Comparison of ENCODE assay signal across 8 cellular contexts in the genomic region with DNA sequence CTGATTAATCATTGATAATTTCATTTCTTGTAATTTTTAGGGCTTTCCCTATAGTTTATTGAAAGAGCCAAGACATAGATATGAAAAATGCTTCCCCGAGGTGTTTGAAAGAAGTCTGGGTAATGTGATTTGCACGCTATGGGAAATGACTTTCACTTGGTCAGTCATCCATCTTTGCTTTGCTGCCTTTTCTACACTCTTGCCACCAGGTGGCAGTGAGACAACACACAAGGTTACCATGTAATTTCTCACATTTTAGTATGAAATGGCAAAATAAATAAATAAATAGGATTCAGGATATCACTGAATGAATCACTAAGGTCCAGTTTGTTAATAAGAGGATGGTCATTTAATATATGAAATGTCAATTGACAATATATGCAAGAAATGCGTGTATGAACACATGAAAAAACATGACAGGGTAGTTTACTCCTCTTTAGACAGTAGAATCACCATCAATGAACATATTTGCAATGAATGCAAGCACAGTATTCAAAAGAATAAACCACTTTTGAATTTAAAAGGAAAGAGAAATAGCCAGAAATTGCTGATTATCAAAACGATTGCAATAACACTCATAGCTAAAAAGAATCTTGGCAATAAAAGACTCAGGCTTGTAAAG. TPM values are rescaled to one million over a fixed set of nuclear protein-coding genes. Genes with fewer than 3 reads are reported as not detected.
DNase-seq lines count a peak whose midpoint lies in the region; ATAC-seq and TF ChIP-seq lines count a peak whose summit lies in the region.

No MANE protein-coding gene starts in this region.

- H3K4me1 Mint-ChIP-seq in chondrocyte (ENCODE audit: low read depth) (peaks cover 2% of the 10 kb centered on the region), mesothelial cell of epicardium (no peaks in the 10 kb centered on the region)

- H3K27ac ChIP-seq in heart right ventricle, result no peak overlapping the region

- DNase-seq in heart right ventricle (no peak), Right ventricle myocardium superior (no peak), NCI-H82 treated with DMSO at 0.1 percent for 48 hours (lab: John Stamatoyannopoulos, UW; ENCODE audit: unreplicated experiment) (peak; percentile 42), chondrocyte (ENCODE audit: low spot score) (no peak), mesothelial cell of epicardium (ENCODE audit: low spot score in 2 of 2, unreplicated experiment in 2 of 2) (no peak)
- DNase-seq in activated effector memory CD4-positive, alpha-beta T cell treated with Interleukin-2 at 50 U/mL for 16 hours, result no peak

- ATAC-seq in heart right ventricle, result no peak
- no peak for ATAC-seq in Right ventricle myocardium superior (ENCODE audit: poor library complexity)
- ATAC-seq in GM21529 (IDR thresholded peaks at IDR 0.05; ENCODE audit: unreplicated experiment), result peak; percentile 97
- peak; percentile 94 for ATAC-seq in HG03575 (IDR thresholded peaks at IDR 0.05; ENCODE audit: extremely low read depth, insufficient number of reproducible peaks, low FRiP score, unreplicated experiment)

- no peaks in the 10 kb centered on the region for H3K36me3 Mint-ChIP-seq in chondrocyte (ENCODE audit: low read depth)
- H3K36me3 Mint-ChIP-seq in mesothelial cell of epicardium, result no peaks in the 10 kb centered on the region

- H3K27ac Mint-ChIP-seq in chondrocyte (ENCODE audit: unreplicated experiment) (no peak overlapping the region), mesothelial cell of epicardium (no peak overlapping the region)

- H3K27me3 ChIP-seq in heart right ventricle, result no peaks in the 10 kb centered on the region

- no peaks in the 10 kb centered on the region for H3K9me3 ChIP-seq in heart right ventricle

- H3K4me3 Mint-ChIP-seq in chondrocyte (ENCODE audit: unreplicated experiment) (no peak overlapping the region), mesothelial cell of epicardium (no peak overlapping the region)

- H3K9me3 Mint-ChIP-seq in chondrocyte (ENCODE audit: low read depth) (no peaks in the 10 kb centered on the region), mesothelial cell of epicardium (no peaks in the 10 kb centered on the region)

- TF ChIP-seq CTCF in heart right ventricle (IDR thresholded peaks at IDR 0.05) (peak in 7 of 9 donors; percentile 27 to 63 (median 41)), chondrocyte (IDR thresholded peaks at IDR 0.05) (peak; percentile 89), mesothelial cell of epicardium (IDR thresholded peaks at IDR 0.05; ENCODE audit: unreplicated experiment) (peak; percentile 73)

- 32 to 34% methylated on average over 4 of the region's 4 CpGs for WGBS in heart right ventricle, 2 donors

- peaks cover 11% of the 10 kb centered on the region for H3K27me3 Mint-ChIP-seq in chondrocyte (ENCODE audit: low read depth)
- H3K27me3 Mint-ChIP-seq in mesothelial cell of epicardium (ENCODE audit: low read depth), result no peaks in the 10 kb centered on the region

- H3K36me3 ChIP-seq in heart right ventricle, result no peaks in the 10 kb centered on the region

- intact Hi-C loops in heart right ventricle (cut with DNase I), result loop anchor here in 2 of 10 donors (5.0 kb wide), 2 partner anchors 242 to 1586 kb away; no protein-coding TSS in a partner anchor
- intact Hi-C loops in Right ventricle myocardium superior (cut with DNase I), result no loop called here

- H3K4me1 ChIP-seq in heart right ventricle, result peaks cover 0 to 3% (median 0%) of the 10 kb centered on the region in 9 donors

- no peak overlapping the region for H3K4me3 ChIP-seq in heart right ventricle

RNA-seq across cellular contexts. Expression of a gene that starts 52.2 kb away (rescaled TPM):
- under 1 TPM in 5 of 10 donors, not detected in 5; 0.07 to 0.24 (median 0.09) TPM for total RNA-seq in heart right ventricle
- polyA plus RNA-seq in heart right ventricle, result not detected
- not detected for total RNA-seq in Right ventricle myocardium superior
- total RNA-seq in chondrocyte, result not detected in 3 replicates
- 0.91 to 1.0 TPM (median 0.97 TPM) in 3 replicates for total RNA-seq in mesothelial cell of epicardium

Comparison
In these comparisons a context has a peak if more than half of its experiments do, and no peak if none do; other contexts are left out.
1. ATAC-seq: peak in GM21529 (single experiment) and HG03575 (single experiment); none in heart right ventricle (0 of 8) and Right ventricle myocardium superior (single experiment).
2. Peak in every context shown above with its lines, with median percentiles within 50 percentile points of each other: CTCF ChIP-seq.